Comparison of ENCODE assay signal across 8 cellular contexts in the genomic region with DNA sequence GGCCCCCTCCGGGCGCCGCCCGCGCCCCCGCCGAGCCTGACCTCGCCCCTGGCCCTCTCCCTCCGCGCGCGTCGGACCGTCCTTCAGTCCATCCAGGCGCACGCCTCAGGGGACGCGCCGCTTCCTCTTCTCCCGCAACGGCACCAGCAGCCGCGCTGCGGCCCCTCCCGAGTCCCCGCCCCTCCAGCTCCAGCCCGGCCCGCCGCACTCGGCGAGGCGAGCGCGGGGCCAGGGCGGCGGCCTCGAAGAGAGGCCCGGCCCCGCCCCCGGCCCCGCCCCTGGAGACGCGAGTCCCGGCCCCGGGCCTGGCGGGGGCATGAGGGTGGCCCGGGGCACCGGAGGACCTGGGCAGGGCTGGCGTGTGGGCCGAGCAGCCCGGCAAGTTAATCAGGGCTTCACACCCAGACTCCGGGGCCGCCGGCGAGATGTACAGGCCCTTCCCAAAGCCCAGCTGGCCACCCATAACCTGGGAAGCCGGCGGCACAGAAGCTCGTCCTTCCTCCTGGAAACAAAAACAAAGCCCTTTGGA. TPM values are rescaled to one million over a fixed set of nuclear protein-coding genes. Genes with fewer than 3 reads are reported as not detected.
DNase-seq lines count a peak whose midpoint lies in the region; ATAC-seq and TF ChIP-seq lines count a peak whose summit lies in the region.

Gene IGSF3, minus strand, starts transcription at position 157 of the 529 bp plus-strand sequence. CDS start 1,407 bp downstream, outside the sequence.

- no peaks in the 10 kb centered on the region for H3K36me3 Mint-ChIP-seq in activated naive CD4-positive, alpha-beta T cell treated with anti-CD3 and anti-CD28 coated beads, Interleukin-2, amount 10 ng/mL, durations not matched to agents 7 days and 5 days

- H3K27me3 ChIP-seq in HUES48 (ENCODE audit: control insufficient read depth, insufficient read depth, low read length) (peaks cover 18% of the 10 kb centered on the region), cardiac muscle cell (no peaks in the 10 kb centered on the region)

- H3K9ac ChIP-seq in HUES48 (ENCODE audit: low read depth, low read length) = no peak within 1 kb of the TSS

- CTCF ChIA-PET in activated naive CD4-positive, alpha-beta T cell treated with anti-CD3 and anti-CD28 coated beads, Interleukin-2, amount 10 ng/mL, durations not matched to agents 7 days and 5 days (lab: Charles Lee) = interaction anchor here (0.9 kb wide), 1 partner anchor 72 kb away, joined by 3 read pairs; no protein-coding TSS in a partner anchor

- H3K4me3 Mint-ChIP-seq in activated naive CD4-positive, alpha-beta T cell treated with anti-CD3 and anti-CD28 coated beads, Interleukin-2, amount 10 ng/mL, durations not matched to agents 7 days and 5 days = peak within 1 kb of the TSS; percentile 69

- H3K27me3 Mint-ChIP-seq in activated naive CD4-positive, alpha-beta T cell treated with anti-CD3 and anti-CD28 coated beads, Interleukin-2, amount 10 ng/mL, durations not matched to agents 7 days and 5 days = peaks cover 93% of the 10 kb centered on the region

- DNase-seq in GM13976 (ENCODE audit: low spot score) = peak; percentile 88
- peak; percentile 54 to 71 for DNase-seq in SHP77 (lab: John Stamatoyannopoulos, UW)
- DNase-seq in activated naive CD4-positive, alpha-beta T cell treated with anti-CD3 and anti-CD28 coated beads, Interleukin-2, amount 10 ng/mL, durations not matched to agents 7 days and 5 days = peak; percentile 67
- peak; percentile 62 to 89 for DNase-seq in cardiac muscle cell (ENCODE audit: low read depth in 1 of 2, low spot score in 1 of 2)
- peak in 7 of 10 donors; percentile 32 to 91 (median 58) for DNase-seq in posterior cingulate gyrus
- DNase-seq in effector CD8-positive, alpha-beta T cell (lab: John Stamatoyannopoulos, UW) = no peak

- in situ Hi-C loops in GM13976 (cut with MboI; ENCODE audit: low sequenced_read_pairs, unreplicated experiment) = no loop called here

- H3K4me3 ChIP-seq in HUES48 (ENCODE audit: low read depth, low read length) (peak within 1 kb of the TSS; percentile 88), cardiac muscle cell (peak within 1 kb of the TSS; percentile 97)

- TF ChIP-seq CTCF in GM13976 (IDR thresholded peaks at IDR 0.05; ENCODE audit: borderline replicate concordance, control extremely low read depth, extremely low read depth, insufficient read depth, missing control alignments) = no peak
- no peak for TF ChIP-seq CTCF in cardiac muscle cell (IDR thresholded peaks at IDR 0.05; ENCODE audit: low read depth, low read length)

- H3K36me3 ChIP-seq in HUES48 (ENCODE audit: control insufficient read depth, insufficient read depth, low read length) (peaks cover 3% of the 10 kb centered on the region; the same call in 1 of the 2 replicates), cardiac muscle cell (no peaks in the 10 kb centered on the region)

- H3K9me3 Mint-ChIP-seq in activated naive CD4-positive, alpha-beta T cell treated with anti-CD3 and anti-CD28 coated beads, Interleukin-2, amount 10 ng/mL, durations not matched to agents 7 days and 5 days = no peaks in the 10 kb centered on the region

- H3K4me1 ChIP-seq in HUES48 (ENCODE audit: control insufficient read depth, insufficient read depth, low read length) = peaks cover 18% of the 10 kb centered on the region
- H3K4me1 ChIP-seq in cardiac muscle cell (ENCODE audit: low read depth) = peaks cover 24% of the 10 kb centered on the region

- H3K9me3 ChIP-seq in HUES48 (ENCODE audit: control insufficient read depth, insufficient read depth, low read length) (no peaks in the 10 kb centered on the region), cardiac muscle cell (ENCODE audit: low read depth) (no peaks in the 10 kb centered on the region)

- H3K4me1 Mint-ChIP-seq in activated naive CD4-positive, alpha-beta T cell treated with anti-CD3 and anti-CD28 coated beads, Interleukin-2, amount 10 ng/mL, durations not matched to agents 7 days and 5 days = peaks cover 16% of the 10 kb centered on the region

- H3K27ac ChIP-seq in HUES48 (ENCODE audit: low read depth, low read length) (no peak within 1 kb of the TSS), cardiac muscle cell (peak within 1 kb of the TSS; percentile 52)

- no peak for ATAC-seq in GM21737 (IDR thresholded peaks at IDR 0.05; ENCODE audit: unreplicated experiment)

- intact Hi-C loops in posterior cingulate gyrus (cut with DNase I) = no loop called here

- H3K27ac Mint-ChIP-seq in activated naive CD4-positive, alpha-beta T cell treated with anti-CD3 and anti-CD28 coated beads, Interleukin-2, amount 10 ng/mL, durations not matched to agents 7 days and 5 days = no peak within 1 kb of the TSS

RNA-seq across cellular contexts. Expression of gene IGSF3, which starts in this region (rescaled TPM):
- 91.6 and 130 TPM in 2 replicates for total RNA-seq in cardiac muscle cell
- polyA plus RNA-seq in cardiac muscle cell = 29.0 and 43.8 TPM in 2 replicates
